8 cellular contexts compared by ENCODE assay signal in the genomic region with DNA sequence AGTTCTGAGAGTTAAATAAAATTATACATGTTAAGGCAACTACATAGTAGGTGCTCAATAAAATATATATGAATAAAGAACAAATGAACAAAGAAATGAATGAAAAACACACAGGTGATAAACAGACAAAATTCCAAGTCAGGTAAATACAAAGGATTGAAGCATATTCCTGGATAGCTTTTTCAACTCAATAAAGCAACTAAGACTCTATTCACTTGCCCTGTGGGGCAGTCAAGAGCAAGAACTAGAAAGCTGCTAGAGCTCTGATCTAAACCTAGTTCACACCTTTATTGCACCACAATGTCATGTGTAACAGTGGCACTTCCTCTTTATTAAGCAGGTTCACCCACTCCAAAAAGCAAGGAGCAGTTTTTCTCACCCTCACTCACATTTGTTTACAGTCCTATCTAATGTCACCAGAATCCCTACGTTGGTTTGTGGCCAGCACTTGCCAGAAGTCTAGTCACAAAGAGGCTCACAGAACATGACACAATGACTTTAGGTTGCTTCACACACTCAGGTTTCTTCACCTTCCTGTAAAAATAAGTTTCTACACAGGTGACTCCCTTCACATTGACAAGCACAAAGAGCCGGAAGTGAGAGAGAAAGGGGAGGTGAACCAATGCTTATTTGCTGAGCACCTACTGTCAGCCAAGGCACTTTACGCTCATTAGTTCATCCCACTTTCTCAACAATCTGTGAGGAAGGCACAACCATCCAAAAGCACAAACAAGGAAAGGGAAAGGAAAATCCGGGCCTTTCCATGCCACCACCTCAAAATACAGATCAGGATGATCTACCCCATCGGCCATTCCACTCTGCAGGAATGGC.
DNase-seq lines count a peak whose midpoint lies in the region; ATAC-seq and TF ChIP-seq lines count a peak whose summit lies in the region.

No MANE protein-coding gene starts in this region.

- H2AFZ ChIP-seq in H9 (ENCODE audit: low read length) = no peak overlapping the region

- no peak overlapping the region for H4K91ac ChIP-seq in H9 (ENCODE audit: insufficient read length, low read depth, low read length)

- TF ChIP-seq CTCF in GM12865 (IDR thresholded peaks at IDR 0.05; ENCODE audit: insufficient read depth, low read depth, low read length, missing control alignments) (peak; percentile 37), H9 (conservative IDR thresholded peaks at IDR 0.05) (no peak), lung (IDR thresholded peaks at IDR 0.05; ENCODE audit: control extremely low read depth, extremely low read depth) (no peak), testis (IDR thresholded peaks at IDR 0.05) (no peak), prostate gland (IDR thresholded peaks at IDR 0.05) (no peak)

- H3K4me3 ChIP-seq in GM12865 (ENCODE audit: low read depth, low read length) = peak overlapping the region; percentile 46
- H3K4me3 ChIP-seq in lung = no peak overlapping the region
- H3K4me3 ChIP-seq in testis = no peak overlapping the region
- H3K4me3 ChIP-seq in prostate gland = no peak overlapping the region

- peak; percentile 86 for DNase-seq in GM12865 (ENCODE audit: low read depth)
- DNase-seq in H9 = no peak
- DNase-seq in NCI-H2029 (lab: John Stamatoyannopoulos, UW) = peak; percentile 87
- peak; percentile 55 to 60 for DNase-seq in activated T-cell treated with anti-CD3 and anti-CD28 coated beads, Interleukin-2, amount 50 U/mL, for 48 hours
- DNase-seq in lung (ENCODE audit: low spot score) = peak; percentile 60
- DNase-seq in testis = no peak
- no peak for DNase-seq in EL
- no peak for DNase-seq in prostate gland (ENCODE audit: low spot score)

- no peak overlapping the region for H3T11ph ChIP-seq in H9 (ENCODE audit: low read length)

- H3K23ac ChIP-seq in H9 (ENCODE audit: insufficient read length, low read depth, low read length) = no peak overlapping the region

- H2BK20ac ChIP-seq in H9 (ENCODE audit: low read depth, low read length, poor library complexity, severe bottlenecking) = no peak overlapping the region

- no peak overlapping the region for H3K18ac ChIP-seq in H9 (ENCODE audit: insufficient read length, low read depth, low read length)

- H3K9me3 ChIP-seq in H9 (ENCODE audit: control insufficient read depth, low read depth, low read length) = no peaks in the 10 kb centered on the region
- no peaks in the 10 kb centered on the region for H3K9me3 ChIP-seq in lung (ENCODE audit: control insufficient read depth in 2 of 2, insufficient read depth in 1 of 2, low read length in 1 of 2)
- no peaks in the 10 kb centered on the region for H3K9me3 ChIP-seq in testis
- no peaks in the 10 kb centered on the region for H3K9me3 ChIP-seq in prostate gland

- H3K14ac ChIP-seq in H9 (ENCODE audit: insufficient read depth, low read length) = no peak overlapping the region

- peaks cover 6 to 10% of the 10 kb centered on the region in 2 donors for H3K36me3 ChIP-seq in lung (ENCODE audit: control insufficient read depth in 2 of 2, insufficient read depth in 2 of 2, low read length in 2 of 2)
- H3K36me3 ChIP-seq in testis (ENCODE audit: low read depth, missing control alignments) = no peaks in the 10 kb centered on the region
- peaks cover 0 to 3% of the 10 kb centered on the region in 2 donors for H3K36me3 ChIP-seq in prostate gland

- no peak overlapping the region for H2BK120ac ChIP-seq in H9 (ENCODE audit: low read depth, low read length, poor library complexity, severe bottlenecking)

- ATAC-seq in lung (ENCODE audit: insufficient read depth, low FRiP score) = peak; percentile 66

- no peak overlapping the region for H2AK5ac ChIP-seq in H9 (ENCODE audit: insufficient read length, low read length)

- H3K4me3 Mint-ChIP-seq in H9 = no peak overlapping the region

- no peaks in the 10 kb centered on the region for H3K27me3 Mint-ChIP-seq in H9 (ENCODE audit: low read depth)

- intact Hi-C loops in testis (cut with DNase I; ENCODE audit: low total_unique reads) (no loop called here), prostate gland (cut with DNase I) (no loop called here)

- H2BK5ac ChIP-seq in H9 (ENCODE audit: insufficient read length, low read length) = no peak overlapping the region

- H3K36me3 Mint-ChIP-seq in H9 (ENCODE audit: insufficient read depth in 1 of 3, low read depth in 3 of 3) = peaks cover 8 to 62% (median 35%) of the 10 kb centered on the region in 3 experiments; a peak in 6 of 7 replicates

- H2BK15ac ChIP-seq in H9 (ENCODE audit: low read depth, low read length) = no peak overlapping the region

- H3K4me2 ChIP-seq in H9 (ENCODE audit: insufficient read depth, insufficient read length, low read length) = no peak overlapping the region

- H2BK12ac ChIP-seq in H9 (ENCODE audit: insufficient read length, low read depth, low read length) = no peak overlapping the region

- H3K4me1 ChIP-seq in H9 (ENCODE audit: insufficient read depth, low read length) (no peaks in the 10 kb centered on the region; the same call in 1 of the 2 replicates), lung (ENCODE audit: control insufficient read depth in 2 of 2, insufficient read depth in 2 of 2, low read length in 2 of 2) (peaks cover 0 to 2% of the 10 kb centered on the region in 2 donors), testis (no peaks in the 10 kb centered on the region), prostate gland (replicated peaks) (no peaks in the 10 kb centered on the region)

- no peak overlapping the region for H3K4ac ChIP-seq in H9 (ENCODE audit: low read depth, low read length)

- no peaks in the 10 kb centered on the region for H4K20me1 ChIP-seq in H9 (ENCODE audit: control insufficient read depth, insufficient read depth, insufficient read length)

- H3K27ac ChIP-seq in H9 (ENCODE audit: insufficient read length, low read depth, low read length) (no peak overlapping the region), lung (ENCODE audit: low read depth in 1 of 2, low read length in 1 of 2) (peak overlapping the region in 1 of 2 donors; percentile 82), testis (no peak overlapping the region), prostate gland (no peak overlapping the region)

- no peaks in the 10 kb centered on the region for H3K9me3 Mint-ChIP-seq in H9

- no CpG with 5 or more reads among the region's 5 CpGs for WGBS in H9 (ENCODE audit: extremely low coverage, insufficient read length, low lambda C conversion rate)
- 54 to 60% methylated on average over 5 of the region's 5 CpGs for WGBS in lung, 2 donors
- WGBS in testis, 2 donors = 88 to 91% methylated on average over 5 of the region's 5 CpGs
- 77% methylated on average over 5 of the region's 5 CpGs for WGBS in prostate gland

- no peak for TF ChIP-seq POLR2A in testis (IDR thresholded peaks at IDR 0.05)
- TF ChIP-seq POLR2A in prostate gland (IDR thresholded peaks at IDR 0.05) = no peak

- H3K56ac ChIP-seq in H9 (ENCODE audit: insufficient read length, low read depth, low read length) = no peak overlapping the region

- H3K4me1 Mint-ChIP-seq in H9 = no peaks in the 10 kb centered on the region; a peak in 1 of 4 replicates

- no peaks in the 10 kb centered on the region for H3K23me2 ChIP-seq in H9 (ENCODE audit: insufficient read length, low read depth, low read length, poor library complexity, severe bottlenecking)

- no peak overlapping the region for H4K8ac ChIP-seq in H9 (replicated peaks; ENCODE audit: insufficient read length, low read depth, low read length)

- H3K9ac ChIP-seq in H9 (ENCODE audit: extremely low read depth, insufficient read length, low read length) = peak overlapping the region; percentile 1

- H3K79me2 ChIP-seq in H9 (ENCODE audit: insufficient read depth, low read length) = no peaks in the 10 kb centered on the region

- H3K27me3 ChIP-seq in H9 (ENCODE audit: insufficient read depth, low read length) (no peaks in the 10 kb centered on the region), lung (ENCODE audit: control insufficient read depth, insufficient read depth) (no peaks in the 10 kb centered on the region), testis (no peaks in the 10 kb centered on the region), prostate gland (replicated peaks; ENCODE audit: insufficient read depth) (no peaks in the 10 kb centered on the region)

- H3K27ac Mint-ChIP-seq in H9 = peak overlapping the region; percentile 7 to 60 (median 21); a peak in 6 of 7 replicates

- H3K79me1 ChIP-seq in H9 (ENCODE audit: insufficient read depth, low read depth, low read length, poor library complexity, severe bottlenecking) = no peaks in the 10 kb centered on the region

- H4K5ac ChIP-seq in H9 (ENCODE audit: insufficient read length, low read depth, low read length) = no peak overlapping the region

Comparison
In these comparisons a context has a peak if more than half of its experiments do, and no peak if none do; other contexts are left out.
1. DNase-seq: peak in GM12865 (single experiment), NCI-H2029 (single experiment), activated T-cell treated with anti-CD3 and anti-CD28 coated beads, Interleukin-2, amount 50 U/mL, for 48 hours (2 of 2) and lung (single experiment); none in H9 (single experiment), testis (single experiment), EL (single experiment) and prostate gland (single experiment).